26 cellular contexts compared by ENCODE assay signal in the genomic region with DNA sequence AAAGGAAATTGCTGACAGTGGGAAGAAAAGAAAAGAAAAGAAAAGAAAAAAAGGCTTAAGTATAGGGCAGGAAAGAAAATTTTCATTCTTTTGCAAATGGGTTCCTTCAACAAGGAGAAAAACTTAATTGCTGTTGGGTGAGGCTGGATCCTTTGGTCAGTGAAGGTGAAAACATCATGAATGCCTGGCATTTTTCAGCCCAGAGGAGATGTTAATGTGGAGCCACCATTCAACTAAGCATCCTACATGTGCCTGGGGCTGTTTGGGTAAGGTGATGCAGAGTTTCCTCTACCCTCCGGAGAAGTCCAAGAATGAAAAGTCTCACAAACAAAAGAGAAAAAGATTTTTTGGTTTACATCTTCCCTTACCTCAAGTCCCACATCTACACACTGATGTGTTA.
"Had no signal": no experiment of that assay in that cellular context is flagged by ENCODE, and none has a peak within 500 bp of the region (broad histone marks: within the 10 kb centered on the region; RNA-seq: fewer than 3 reads in every experiment).

No MANE protein-coding gene starts in this region.

- ATAC-seq: naive thymus-derived CD8-positive, alpha-beta T cell; pancreas; right cardiac atrium; sciatic nerve; stimulated activated naive B cell treated with anti-CD40 and anti-IgM and Interleukin-4, amounts not matched to agents 10 μg/mL and 1 μg/mL and 100 μg/mL, for 72 hours; stimulated activated naive CD8-positive, alpha-beta T cell treated with anti-CD3 and anti-CD28 coated beads, Interleukin-15, Interleukin-2, amounts not matched to agents 100 U/mL and 50 U/mL, for 24 hours had no signal

- H3K9me3 ChIP-seq: left ventricle myocardium inferior, pancreas, prostate gland, stomach, testis, thyroid gland, transverse colon, upper lobe of left lung, vagina had no signal

- H3K36me3 ChIP-seq: left ventricle myocardium inferior, pancreas, prostate gland, stomach, thyroid gland, transverse colon, upper lobe of left lung, vagina had no signal

- H3K4me3 ChIP-seq: left ventricle myocardium inferior, lung, pancreas, prostate gland, skin epidermis, stomach, testis, thyroid gland, transverse colon, upper lobe of left lung, vagina had no signal

- H3K4me1 ChIP-seq: left ventricle myocardium inferior, pancreas, prostate gland, stomach, testis, thyroid gland, transverse colon, upper lobe of left lung, vagina had no signal

- H3K27me3 ChIP-seq: pancreas, stomach, testis, thyroid gland, transverse colon, upper lobe of left lung, vagina had no signal

- H3K27ac ChIP-seq: left ventricle myocardium inferior, pancreas, prostate gland, skin epidermis, stomach, testis, thyroid gland, transverse colon, upper lobe of left lung, vagina had no signal

- DNase-seq: hypothalamus; islet precursor cell; left ventricle myocardium inferior; midbrain; naive thymus-derived CD8-positive, alpha-beta T cell; nucleus accumbens; pancreas; posterior cingulate gyrus; retina; right cardiac atrium; stimulated activated CD4-positive, alpha-beta T cell treated with anti-CD3 and anti-CD28 coated beads, Interleukin-12 subunit alpha, Interleukin-12 subunit beta, amount 100 ng/mL, for 4 hours; stimulated activated CD4-positive, alpha-beta T cell treated with anti-CD3 and anti-CD28 coated beads, Interleukin-15, amount 100 ng/mL, for 24 hours; stimulated activated CD4-positive, alpha-beta T cell treated with anti-CD3 and anti-CD28 coated beads, Interleukin-2, amount 100 ng/mL, for 24 hours; stimulated activated CD4-positive, alpha-beta T cell treated with anti-CD3 and anti-CD28 coated beads, Interleukin-4, amount 100 ng/mL, for 1 hour; stimulated activated naive B cell treated with anti-CD40 and anti-IgM and Interleukin-4, amounts not matched to agents 10 μg/mL and 1 μg/mL and 100 μg/mL, for 72 hours; stimulated activated naive CD8-positive, alpha-beta T cell treated with anti-CD3 and anti-CD28 coated beads, Interleukin-15, Interleukin-2, amounts not matched to agents 100 U/mL and 50 U/mL, for 24 hours; stomach; testis; thyroid gland; transverse colon; upper lobe of left lung had no signal
